In genomic region chr1:165367375-165367993, GRCh38 we compare ENCODE assay signal across 8 cellular contexts. TPM values are rescaled to one million over a fixed set of nuclear protein-coding genes. Genes with fewer than 3 reads are reported as not detected.
DNase-seq lines count a peak whose midpoint lies in the region; ATAC-seq, FAIRE-seq and TF ChIP-seq lines count a peak whose summit lies in the region.

No MANE protein-coding gene starts in this region.

- no peaks in the 10 kb centered on the region for H3K9me3 ChIP-seq in keratinocyte (ENCODE audit: control insufficient read depth, low read depth, low read length)

- no peak for FAIRE-seq in keratinocyte (lab: Jason Lieb, UNC)

- no peak for ATAC-seq in HG03280 (IDR thresholded peaks at IDR 0.05; ENCODE audit: unreplicated experiment)

- peaks cover 27% of the 10 kb centered on the region for H3K27me3 ChIP-seq in keratinocyte (ENCODE audit: control insufficient read depth, extremely low read depth, insufficient read depth, low read length)

- H3K27ac ChIP-seq in keratinocyte (ENCODE audit: control insufficient read depth, insufficient read depth, low read length) = no peak overlapping the region

- H3K4me3 ChIP-seq in astrocyte of the spinal cord (ENCODE audit: low read depth, low read length) (no peak overlapping the region), keratinocyte (ENCODE audit: control insufficient read depth in 2 of 3, extremely low read depth in 1 of 3, insufficient read depth in 2 of 3, low read depth in 1 of 3, low read length in 3 of 3) (no peak overlapping the region)

- no peaks in the 10 kb centered on the region for H3K9me1 ChIP-seq in keratinocyte (ENCODE audit: control insufficient read depth, extremely low read depth, insufficient read depth, low read length)

- no peak overlapping the region for H3K4me2 ChIP-seq in keratinocyte (ENCODE audit: control insufficient read depth, extremely low read depth, insufficient read depth, low read depth, low read length)

- no peaks in the 10 kb centered on the region for H3K36me3 ChIP-seq in keratinocyte (ENCODE audit: control insufficient read depth in 2 of 2, extremely low read depth in 1 of 2, insufficient read depth in 2 of 2, low read length in 2 of 2)

- in situ Hi-C loops in astrocyte of the spinal cord (cut with HindIII; ENCODE audit: low sequenced_read_pairs) = no loop called here

- TF ChIP-seq CTCF in astrocyte of the spinal cord (IDR thresholded peaks at IDR 0.05; ENCODE audit: low read depth, low read length) (peak; percentile 95), keratinocyte (optimal IDR thresholded peaks at IDR 0.05 in 1 of 3, IDR thresholded peaks at IDR 0.05 in 1 of 3, conservative IDR thresholded peaks at IDR 0.05 in 1 of 3; ENCODE audit: extremely low read depth in 1 of 3, insufficient read depth in 2 of 3, low read length in 3 of 3) (peak; percentile 92 to 98 (median 97))

- no peaks in the 10 kb centered on the region for H3K79me2 ChIP-seq in keratinocyte (ENCODE audit: control insufficient read depth, insufficient read depth, low read length)

- no peaks in the 10 kb centered on the region for H4K20me1 ChIP-seq in keratinocyte (ENCODE audit: control insufficient read depth, extremely low read depth, insufficient read depth, low read length)

- no peak overlapping the region for H3K9ac ChIP-seq in keratinocyte (ENCODE audit: control insufficient read depth, extremely low read depth, insufficient read depth, low read length)

- dilution Hi-C loops in keratinocyte (cut with MboI; ENCODE audit: extremely low pct_ligation_motif_present, low sequenced_read_pairs) = loop anchor here (10.0 kb wide), 1 partner anchor 223 kb away; no protein-coding TSS in a partner anchor

- DNase-seq in Daoy (ENCODE audit: low read depth) (peak; percentile 80), GOT3 (lab: John Stamatoyannopoulos, UW) (peak; percentile 10), NCI-H1048 (lab: John Stamatoyannopoulos, UW) (peak; percentile 47), T-helper 2 cell (peak; percentile 37 to 73 (median 57)), astrocyte of the spinal cord (ENCODE audit: low read depth, low spot score) (peak; percentile 58), keratinocyte (ENCODE audit: low read depth, low spot score) (peak; percentile 69)
- peak; percentile 66 to 81 for DNase-seq in stimulated activated CD4-positive, alpha-beta T cell treated with anti-CD3 and anti-CD28 coated beads, Interleukin-1b, Interleukin-23, amount 100 ng/mL, for 4 hours (ENCODE audit: low read depth in 2 of 2)

- peaks cover 14% of the 10 kb centered on the region for H3K4me1 ChIP-seq in keratinocyte (ENCODE audit: control insufficient read depth, extremely low read depth, insufficient read depth, low read length)

- no peak overlapping the region for H2AFZ ChIP-seq in keratinocyte (ENCODE audit: control insufficient read depth, low read length)

RNA-seq across cellular contexts. Expression of gene LMX1A, which starts 11.0 kb away (rescaled TPM):
- total RNA-seq in Daoy (2014; rRNA removed; shearing (Covaris generic)) = not detected in 2 replicates
- not detected in 3 replicates for polyA plus RNA-seq in keratinocyte
- polyA plus RNA-seq in keratinocyte (2011; ENCODE audit: low read depth) = not detected
- not detected in 2 replicates for polyA plus RNA-seq in keratinocyte (2011; cell fraction: cytosol; rRNA removed)
- polyA plus RNA-seq in keratinocyte (2011; cell fraction: nucleus; rRNA removed) = not detected in 2 replicates
- not detected in 2 replicates for polyA plus RNA-seq in keratinocyte (2012; ENCODE audit: low replicate concordance)
- not detected in 3 replicates for polyA minus RNA-seq in keratinocyte
- not detected for polyA minus RNA-seq in keratinocyte (2011; cell fraction: cytosol; rRNA and poly(A)+ RNA removed)
- not detected in 2 replicates for polyA minus RNA-seq in keratinocyte (2011; cell fraction: nucleus; rRNA and poly(A)+ RNA removed)

Comparison
In these comparisons a context has a peak if more than half of its experiments do, and no peak if none do; other contexts are left out.
1. DNase-seq: peak in every context shown above with its lines; median percentile 80 in Daoy; 74 in stimulated activated CD4-positive, alpha-beta T cell treated with anti-CD3 and anti-CD28 coated beads, Interleukin-1b, Interleukin-23, amount 100 ng/mL, for 4 hours; 69 in keratinocyte; 58 in astrocyte of the spinal cord; 57 in T-helper 2 cell; 47 in NCI-H1048; 10 in GOT3.